1 cellular context compared by ENCODE assay signal in the genomic region with DNA sequence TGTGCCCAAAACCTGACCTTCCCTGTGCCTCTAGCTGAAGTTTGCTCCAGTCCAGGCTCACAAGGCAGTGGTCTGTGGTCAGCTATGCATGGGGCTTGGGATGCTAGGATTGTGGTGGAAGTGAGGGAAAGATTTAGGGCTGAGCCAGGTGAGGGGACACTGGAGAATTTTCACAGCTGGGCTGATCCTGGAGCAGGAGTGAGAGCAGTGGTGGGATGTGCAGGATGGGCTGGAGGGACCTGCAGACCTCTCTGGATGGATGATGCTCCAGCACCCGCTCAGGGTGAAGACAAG.
TF ChIP-seq lines count a peak whose summit lies in the region.

No MANE protein-coding gene starts in this region.

TF ChIP-seq in GM23338, 12 proteins besides CTCF, POLR2A, EP300 and RAD21 (continued from another document):
- TF ChIP-seq, protein P1, sequence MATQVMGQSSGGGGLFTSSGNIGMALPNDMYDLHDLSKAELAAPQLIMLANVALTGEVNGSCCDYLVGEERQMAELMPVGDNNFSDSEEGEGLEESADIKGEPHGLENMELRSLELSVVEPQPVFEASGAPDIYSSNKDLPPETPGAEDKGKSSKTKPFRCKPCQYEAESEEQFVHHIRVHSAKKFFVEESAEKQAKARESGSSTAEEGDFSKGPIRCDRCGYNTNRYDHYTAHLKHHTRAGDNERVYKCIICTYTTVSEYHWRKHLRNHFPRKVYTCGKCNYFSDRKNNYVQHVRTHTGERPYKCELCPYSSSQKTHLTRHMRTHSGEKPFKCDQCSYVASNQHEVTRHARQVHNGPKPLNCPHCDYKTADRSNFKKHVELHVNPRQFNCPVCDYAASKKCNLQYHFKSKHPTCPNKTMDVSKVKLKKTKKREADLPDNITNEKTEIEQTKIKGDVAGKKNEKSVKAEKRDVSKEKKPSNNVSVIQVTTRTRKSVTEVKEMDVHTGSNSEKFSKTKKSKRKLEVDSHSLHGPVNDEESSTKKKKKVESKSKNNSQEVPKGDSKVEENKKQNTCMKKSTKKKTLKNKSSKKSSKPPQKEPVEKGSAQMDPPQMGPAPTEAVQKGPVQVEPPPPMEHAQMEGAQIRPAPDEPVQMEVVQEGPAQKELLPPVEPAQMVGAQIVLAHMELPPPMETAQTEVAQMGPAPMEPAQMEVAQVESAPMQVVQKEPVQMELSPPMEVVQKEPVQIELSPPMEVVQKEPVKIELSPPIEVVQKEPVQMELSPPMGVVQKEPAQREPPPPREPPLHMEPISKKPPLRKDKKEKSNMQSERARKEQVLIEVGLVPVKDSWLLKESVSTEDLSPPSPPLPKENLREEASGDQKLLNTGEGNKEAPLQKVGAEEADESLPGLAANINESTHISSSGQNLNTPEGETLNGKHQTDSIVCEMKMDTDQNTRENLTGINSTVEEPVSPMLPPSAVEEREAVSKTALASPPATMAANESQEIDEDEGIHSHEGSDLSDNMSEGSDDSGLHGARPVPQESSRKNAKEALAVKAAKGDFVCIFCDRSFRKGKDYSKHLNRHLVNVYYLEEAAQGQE (IDR thresholded peaks at IDR 0.05; ENCODE audit: unreplicated experiment): no peak
- no peak for TF ChIP-seq JUNB (IDR thresholded peaks at IDR 0.05; ENCODE audit: unreplicated experiment)
- TF ChIP-seq EZH2 (IDR thresholded peaks at IDR 0.05; ENCODE audit: low read depth, unreplicated experiment): no peak
- TF ChIP-seq, protein P2, sequence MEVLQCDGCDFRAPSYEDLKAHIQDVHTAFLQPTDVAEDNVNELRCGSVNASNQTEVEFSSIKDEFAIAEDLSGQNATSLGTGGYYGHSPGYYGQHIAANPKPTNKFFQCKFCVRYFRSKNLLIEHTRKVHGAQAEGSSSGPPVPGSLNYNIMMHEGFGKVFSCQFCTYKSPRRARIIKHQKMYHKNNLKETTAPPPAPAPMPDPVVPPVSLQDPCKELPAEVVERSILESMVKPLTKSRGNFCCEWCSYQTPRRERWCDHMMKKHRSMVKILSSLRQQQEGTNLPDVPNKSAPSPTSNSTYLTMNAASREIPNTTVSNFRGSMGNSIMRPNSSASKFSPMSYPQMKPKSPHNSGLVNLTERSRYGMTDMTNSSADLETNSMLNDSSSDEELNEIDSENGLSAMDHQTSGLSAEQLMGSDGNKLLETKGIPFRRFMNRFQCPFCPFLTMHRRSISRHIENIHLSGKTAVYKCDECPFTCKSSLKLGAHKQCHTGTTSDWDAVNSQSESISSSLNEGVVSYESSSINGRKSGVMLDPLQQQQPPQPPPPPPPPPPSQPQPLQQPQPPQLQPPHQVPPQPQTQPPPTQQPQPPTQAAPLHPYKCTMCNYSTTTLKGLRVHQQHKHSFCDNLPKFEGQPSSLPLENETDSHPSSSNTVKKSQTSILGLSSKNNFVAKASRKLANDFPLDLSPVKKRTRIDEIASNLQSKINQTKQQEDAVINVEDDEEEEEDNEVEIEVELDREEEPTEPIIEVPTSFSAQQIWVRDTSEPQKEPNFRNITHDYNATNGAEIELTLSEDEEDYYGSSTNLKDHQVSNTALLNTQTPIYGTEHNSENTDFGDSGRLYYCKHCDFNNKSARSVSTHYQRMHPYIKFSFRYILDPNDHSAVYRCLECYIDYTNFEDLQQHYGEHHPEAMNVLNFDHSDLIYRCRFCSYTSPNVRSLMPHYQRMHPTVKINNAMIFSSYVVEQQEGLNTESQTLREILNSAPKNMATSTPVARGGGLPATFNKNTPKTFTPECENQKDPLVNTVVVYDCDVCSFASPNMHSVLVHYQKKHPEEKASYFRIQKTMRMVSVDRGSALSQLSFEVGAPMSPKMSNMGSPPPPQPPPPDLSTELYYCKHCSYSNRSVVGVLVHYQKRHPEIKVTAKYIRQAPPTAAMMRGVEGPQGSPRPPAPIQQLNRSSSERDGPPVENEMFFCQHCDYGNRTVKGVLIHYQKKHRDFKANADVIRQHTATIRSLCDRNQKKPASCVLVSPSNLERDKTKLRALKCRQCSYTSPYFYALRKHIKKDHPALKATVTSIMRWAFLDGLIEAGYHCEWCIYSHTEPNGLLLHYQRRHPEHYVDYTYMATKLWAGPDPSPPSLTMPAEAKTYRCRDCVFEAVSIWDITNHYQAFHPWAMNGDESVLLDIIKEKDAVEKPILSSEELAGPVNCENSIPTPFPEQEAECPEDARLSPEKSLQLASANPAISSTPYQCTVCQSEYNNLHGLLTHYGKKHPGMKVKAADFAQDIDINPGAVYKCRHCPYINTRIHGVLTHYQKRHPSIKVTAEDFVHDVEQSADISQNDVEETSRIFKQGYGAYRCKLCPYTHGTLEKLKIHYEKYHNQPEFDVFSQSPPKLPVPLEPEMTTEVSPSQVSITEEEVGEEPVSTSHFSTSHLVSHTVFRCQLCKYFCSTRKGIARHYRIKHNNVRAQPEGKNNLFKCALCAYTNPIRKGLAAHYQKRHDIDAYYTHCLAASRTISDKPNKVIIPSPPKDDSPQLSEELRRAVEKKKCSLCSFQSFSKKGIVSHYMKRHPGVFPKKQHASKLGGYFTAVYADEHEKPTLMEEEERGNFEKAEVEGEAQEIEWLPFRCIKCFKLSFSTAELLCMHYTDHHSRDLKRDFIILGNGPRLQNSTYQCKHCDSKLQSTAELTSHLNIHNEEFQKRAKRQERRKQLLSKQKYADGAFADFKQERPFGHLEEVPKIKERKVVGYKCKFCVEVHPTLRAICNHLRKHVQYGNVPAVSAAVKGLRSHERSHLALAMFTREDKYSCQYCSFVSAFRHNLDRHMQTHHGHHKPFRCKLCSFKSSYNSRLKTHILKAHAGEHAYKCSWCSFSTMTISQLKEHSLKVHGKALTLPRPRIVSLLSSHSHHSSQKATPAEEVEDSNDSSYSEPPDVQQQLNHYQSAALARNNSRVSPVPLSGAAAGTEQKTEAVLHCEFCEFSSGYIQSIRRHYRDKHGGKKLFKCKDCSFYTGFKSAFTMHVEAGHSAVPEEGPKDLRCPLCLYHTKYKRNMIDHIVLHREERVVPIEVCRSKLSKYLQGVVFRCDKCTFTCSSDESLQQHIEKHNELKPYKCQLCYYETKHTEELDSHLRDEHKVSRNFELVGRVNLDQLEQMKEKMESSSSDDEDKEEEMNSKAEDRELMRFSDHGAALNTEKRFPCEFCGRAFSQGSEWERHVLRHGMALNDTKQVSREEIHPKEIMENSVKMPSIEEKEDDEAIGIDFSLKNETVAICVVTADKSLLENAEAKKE (CRISPR knock-in tag; IDR thresholded peaks at IDR 0.05): no peak
- TF ChIP-seq ZNF331 (CRISPR knock-in tag; IDR thresholded peaks at IDR 0.05; ENCODE audit: low read depth): no peak
- TF ChIP-seq ZNF114 (CRISPR knock-in tag; IDR thresholded peaks at IDR 0.05): no peak
- no peak for TF ChIP-seq POLR2AphosphoS5 (IDR thresholded peaks at IDR 0.05; ENCODE audit: low read depth)
- TF ChIP-seq EZH2phosphoT487 (IDR thresholded peaks at IDR 0.05; ENCODE audit: unreplicated experiment): no peak
- TF ChIP-seq CREB1 (CRISPR knock-in tag; IDR thresholded peaks at IDR 0.05; ENCODE audit: low read depth): no peak
- no peak for TF ChIP-seq NANOG (IDR thresholded peaks at IDR 0.05; ENCODE audit: borderline replicate concordance)
